ENCODE assay signal across 9 cellular contexts in genomic region chr1:54973205-54973921, GRCh38. TPM values are rescaled to one million over a fixed set of nuclear protein-coding genes. Genes with fewer than 3 reads are reported as not detected.
DNase-seq lines count a peak whose midpoint lies in the region; ATAC-seq and TF ChIP-seq lines count a peak whose summit lies in the region.
"Had no signal": no experiment of that assay in that cellular context is flagged by ENCODE, and none has a peak within 500 bp of the region (broad histone marks: within the 10 kb centered on the region; RNA-seq: fewer than 3 reads in every experiment).

No MANE protein-coding gene starts in this region.

- ATAC-seq in right cardiac atrium (peak; percentile 93 to 97), GM18867 (IDR thresholded peaks at IDR 0.05; ENCODE audit: unreplicated experiment) (no peak), HG02642 (IDR thresholded peaks at IDR 0.05; ENCODE audit: poor library complexity, unreplicated experiment) (no peak), GM21529 (IDR thresholded peaks at IDR 0.05; ENCODE audit: unreplicated experiment) (no peak)

- intact Hi-C loops in right cardiac atrium (cut with DNase I) = no loop called here

- POLR2A ChIA-PET in HEK293 (lab: Yijun Ruan, JAX) = no interaction called here

- CTCF ChIA-PET in HEK293 (lab: Yijun Ruan, JAX) = interaction anchor here (0.6 to 1.7 kb wide), 14 partner anchors 12 to 924 kb away, joined by 3 to 8 read pairs (median 4); no protein-coding TSS in a partner anchor

- H3K36me3 ChIP-seq in HEK293 (ENCODE audit: control insufficient read depth in 2 of 2, insufficient read depth in 1 of 2, low read length in 2 of 2) (no peaks in the 10 kb centered on the region), adipocyte (ENCODE audit: control insufficient read depth, insufficient read depth, low read length, severe bottlenecking) (no peaks in the 10 kb centered on the region)

- DNase-seq in adipocyte (ENCODE audit: low read depth) (peak; percentile 83), right cardiac atrium (peak; percentile 73 to 84 (median 79)), stromal cell of bone marrow (ENCODE audit: low read depth) (peak; percentile 36)
- DNase-seq in activated naive CD4-positive, alpha-beta T cell treated with Interleukin-2 at 50 U/mL for 16 hours = no peak

- peak; percentile 29; the same call in 1 of the 2 replicates for TF ChIP-seq CTCF in HEK293 (tag by site-specific recombination; IDR thresholded peaks at IDR 0.05)

- H3K4me3 ChIP-seq in HEK293 (ENCODE audit: low read depth, low read length) (no peak overlapping the region), adipocyte (ENCODE audit: low read length) (no peak overlapping the region), right cardiac atrium (ENCODE audit: low read length) (no peak overlapping the region)

- H3K27me3 ChIP-seq in adipocyte (replicated peaks; ENCODE audit: control insufficient read depth, insufficient read depth, low read length) = peaks cover 4% of the 10 kb centered on the region
- no peaks in the 10 kb centered on the region for H3K27me3 ChIP-seq in right cardiac atrium (ENCODE audit: control insufficient read depth, insufficient read depth)

- no peak overlapping the region for H3K27ac ChIP-seq in HEK293 (ENCODE audit: extremely low read depth, low read depth, low read length)
- H3K27ac ChIP-seq in right cardiac atrium (ENCODE audit: low read length) = peak overlapping the region; percentile 23

- H3K4me1 ChIP-seq in HEK293 (ENCODE audit: control insufficient read depth, insufficient read depth, low read length) (no peaks in the 10 kb centered on the region; the same call in 1 of the 2 replicates), adipocyte (ENCODE audit: control insufficient read depth, insufficient read depth, low read length) (peaks cover 13% of the 10 kb centered on the region), right cardiac atrium (ENCODE audit: control insufficient read depth, insufficient read depth, low read length) (no peaks in the 10 kb centered on the region)

- H3K9me3 ChIP-seq in HEK293 (ENCODE audit: control insufficient read depth, insufficient read depth, low read depth, low read length) (no peaks in the 10 kb centered on the region), adipocyte (ENCODE audit: control insufficient read depth, low read length) (no peaks in the 10 kb centered on the region), right cardiac atrium (ENCODE audit: control insufficient read depth, low read length) (no peaks in the 10 kb centered on the region)

- peak overlapping the region; percentile 18 for H3K9ac ChIP-seq in adipocyte (ENCODE audit: low read length)

- WGBS in right cardiac atrium = 22% methylated on average over 5 of the region's 5 CpGs

TF ChIP-seq in HEK293, 187 proteins besides CTCF, POLR2A, EP300 and RAD21:
- peak; percentile 65; the same call in 1 of the 2 replicates for TF ChIP-seq GFI1B (tag by site-specific recombination; IDR thresholded peaks at IDR 0.05)
- TF ChIP-seq ZNF433 (tag by site-specific recombination; IDR thresholded peaks at IDR 0.05; ENCODE audit: low read depth) = no peak
- TF ChIP-seq ZNF664 (tag by site-specific recombination; IDR thresholded peaks at IDR 0.05) = 0 out of 2 replicates have a peak, but pooled peaks have one; percentile 36
- TF ChIP-seq ZNF654 (tag by site-specific recombination; IDR thresholded peaks at IDR 0.05; ENCODE audit: low read depth) = 0 out of 2 replicates have a peak, but pooled peaks have one; percentile 5
- TF ChIP-seq REPIN1 (tag by site-specific recombination; IDR thresholded peaks at IDR 0.05; ENCODE audit: low read depth) = no peak
- peak; percentile 47; the same call in 1 of the 2 replicates for TF ChIP-seq ZNF394 (tag by site-specific recombination; IDR thresholded peaks at IDR 0.05; ENCODE audit: borderline replicate concordance)

RNA-seq across cellular contexts. Expression of gene TMEM61, which starts 7.1 kb away (rescaled TPM):
- not detected for total RNA-seq in right cardiac atrium
- 0.09 TPM for polyA plus RNA-seq in right cardiac atrium
- polyA plus RNA-seq: IgD-negative memory B cell had no signal

RNA-seq across cellular contexts. Expression of gene BSND, which starts 25.4 kb away (rescaled TPM):
- total RNA-seq in right cardiac atrium = not detected
- not detected for polyA plus RNA-seq in right cardiac atrium
- polyA plus RNA-seq: IgD-negative memory B cell had no signal

Comparison
In these comparisons a context has a peak if more than half of its experiments do, and no peak if none do; other contexts are left out.
1. ATAC-seq: peak in right cardiac atrium (2 of 2); none in GM18867 (single experiment), HG02642 (single experiment) and GM21529 (single experiment).